In genomic region chr3:74375653-74376052, GRCh38 we compare ENCODE assay signal across 28 cellular contexts.
"Had no signal": no experiment of that assay in that cellular context is flagged by ENCODE, and none has a peak within 500 bp of the region (broad histone marks: within the 10 kb centered on the region; RNA-seq: fewer than 3 reads in every experiment).

No MANE protein-coding gene starts in this region.

- H3K9me3 Mint-ChIP-seq: nephron, neural progenitor cell had no signal

- H3K36me3 ChIP-seq: neural progenitor cell, ovary, right lobe of liver, sigmoid colon, spleen, suprapubic skin, tibial artery, upper lobe of left lung, vagina had no signal

- H3K27me3 ChIP-seq: neural progenitor cell, ovary, right lobe of liver, sigmoid colon, spleen, suprapubic skin, testis, tibial artery, upper lobe of left lung, vagina had no signal

- H3K9ac ChIP-seq: neural progenitor cell, parathyroid adenoma had no signal

- H3K4me1 ChIP-seq: neural progenitor cell, parathyroid adenoma, psoas muscle, right lobe of liver, sigmoid colon, spleen, suprapubic skin, testis, tibial artery, upper lobe of left lung, vagina had no signal

- H3K4me2 ChIP-seq: neural progenitor cell, smooth muscle cell had no signal

- H3K27me3 Mint-ChIP-seq: progenitor cell of endocrine pancreas; stimulated activated memory B cell treated with anti-CD40 and anti-IgM and Interleukin-4, amounts not matched to agents 10 μg/mL and 1 μg/mL and 100 μg/mL, for 72 hours; stimulated activated naive CD8-positive, alpha-beta T cell treated with anti-CD3 and anti-CD28 coated beads, Interleukin-15, amount 100 ng/mL, for 72 hours had no signal

- H3K9me3 ChIP-seq: ovary, psoas muscle, right lobe of liver, sigmoid colon, suprapubic skin, testis, tibial artery, upper lobe of left lung, vagina had no signal

- H3K4me3 ChIP-seq: neural progenitor cell, ovary, psoas muscle, right lobe of liver, sigmoid colon, smooth muscle cell, spleen, suprapubic skin, testis, tibial artery, upper lobe of left lung, vagina had no signal

- H3K4me1 Mint-ChIP-seq: natural killer cell; nephron; neural progenitor cell; stimulated activated memory B cell treated with anti-CD40 and anti-IgM and Interleukin-4, amounts not matched to agents 10 μg/mL and 1 μg/mL and 100 μg/mL, for 72 hours; stimulated activated naive CD8-positive, alpha-beta T cell treated with anti-CD3 and anti-CD28 coated beads, Interleukin-15, amount 100 ng/mL, for 72 hours had no signal

- FAIRE-seq: urothelium cell line had no signal

- H2AFZ ChIP-seq: neural progenitor cell, parathyroid adenoma had no signal

- H3K4me3 Mint-ChIP-seq: natural killer cell; nephron; neural progenitor cell; stimulated activated memory B cell treated with anti-CD40 and anti-IgM and Interleukin-4, amounts not matched to agents 10 μg/mL and 1 μg/mL and 100 μg/mL, for 72 hours; stimulated activated naive CD8-positive, alpha-beta T cell treated with anti-CD3 and anti-CD28 coated beads, Interleukin-15, amount 100 ng/mL, for 72 hours had no signal

- ATAC-seq: natural killer cell; psoas muscle; right cardiac atrium; right lobe of liver; stimulated activated memory B cell treated with anti-CD40 and anti-IgM and Interleukin-4, amounts not matched to agents 10 μg/mL and 1 μg/mL and 100 μg/mL, for 72 hours; stimulated activated naive CD8-positive, alpha-beta T cell treated with anti-CD3 and anti-CD28 coated beads, Interleukin-15, amount 100 ng/mL, for 72 hours; stimulated activated naive CD8-positive, alpha-beta T cell treated with anti-CD3 and anti-CD28 coated beads, Interleukin-15, Interleukin-2, amounts not matched to agents 100 U/mL and 50 U/mL, for 24 hours had no signal

- DNase-seq: natural killer cell; occipital lobe; ovary; psoas muscle; right cardiac atrium; right lobe of liver; sigmoid colon; spleen; stimulated activated CD4-positive, alpha-beta T cell treated with anti-CD3 and anti-CD28 coated beads, Interleukin-12 subunit alpha, Interleukin-12 subunit beta, amount 100 ng/mL, for 4 hours; stimulated activated CD4-positive, alpha-beta T cell treated with anti-CD3 and anti-CD28 coated beads, Interleukin-1b, Interleukin-23, amount 100 ng/mL, for 48 hours; stimulated activated CD4-positive, alpha-beta T cell treated with anti-CD3 and anti-CD28 coated beads, Interleukin-4, amount 100 ng/mL, for 1 hour; stimulated activated CD4-positive, alpha-beta T cell treated with anti-CD3 and anti-CD28 coated beads, Interleukin-4, amount 100 ng/mL, for 4 hours; stimulated activated CD8-positive, alpha-beta memory T cell treated with anti-CD3 and anti-CD28 coated beads, Interleukin-4, amount 100 ng/mL, for 48 hours; stimulated activated naive CD4-positive, alpha-beta T cell; stimulated activated naive CD8-positive, alpha-beta T cell treated with anti-CD3 and anti-CD28 coated beads, Interleukin-15, amount 100 ng/mL, for 72 hours; stimulated activated naive CD8-positive, alpha-beta T cell treated with anti-CD3 and anti-CD28 coated beads, Interleukin-15, Interleukin-2, amounts not matched to agents 100 U/mL and 50 U/mL, for 24 hours; tibial artery; upper lobe of left lung had no signal

- H3K27ac ChIP-seq: neural progenitor cell, ovary, parathyroid adenoma, psoas muscle, right lobe of liver, sigmoid colon, spleen, suprapubic skin, testis, tibial artery, upper lobe of left lung, vagina had no signal

- H3K36me3 Mint-ChIP-seq: natural killer cell; neural progenitor cell; stimulated activated memory B cell treated with anti-CD40 and anti-IgM and Interleukin-4, amounts not matched to agents 10 μg/mL and 1 μg/mL and 100 μg/mL, for 72 hours had no signal

- H3K27ac Mint-ChIP-seq: natural killer cell; nephron; neural progenitor cell; progenitor cell of endocrine pancreas; stimulated activated memory B cell treated with anti-CD40 and anti-IgM and Interleukin-4, amounts not matched to agents 10 μg/mL and 1 μg/mL and 100 μg/mL, for 72 hours; stimulated activated naive CD8-positive, alpha-beta T cell treated with anti-CD3 and anti-CD28 coated beads, Interleukin-15, amount 100 ng/mL, for 72 hours had no signal
